In the genomic region with DNA sequence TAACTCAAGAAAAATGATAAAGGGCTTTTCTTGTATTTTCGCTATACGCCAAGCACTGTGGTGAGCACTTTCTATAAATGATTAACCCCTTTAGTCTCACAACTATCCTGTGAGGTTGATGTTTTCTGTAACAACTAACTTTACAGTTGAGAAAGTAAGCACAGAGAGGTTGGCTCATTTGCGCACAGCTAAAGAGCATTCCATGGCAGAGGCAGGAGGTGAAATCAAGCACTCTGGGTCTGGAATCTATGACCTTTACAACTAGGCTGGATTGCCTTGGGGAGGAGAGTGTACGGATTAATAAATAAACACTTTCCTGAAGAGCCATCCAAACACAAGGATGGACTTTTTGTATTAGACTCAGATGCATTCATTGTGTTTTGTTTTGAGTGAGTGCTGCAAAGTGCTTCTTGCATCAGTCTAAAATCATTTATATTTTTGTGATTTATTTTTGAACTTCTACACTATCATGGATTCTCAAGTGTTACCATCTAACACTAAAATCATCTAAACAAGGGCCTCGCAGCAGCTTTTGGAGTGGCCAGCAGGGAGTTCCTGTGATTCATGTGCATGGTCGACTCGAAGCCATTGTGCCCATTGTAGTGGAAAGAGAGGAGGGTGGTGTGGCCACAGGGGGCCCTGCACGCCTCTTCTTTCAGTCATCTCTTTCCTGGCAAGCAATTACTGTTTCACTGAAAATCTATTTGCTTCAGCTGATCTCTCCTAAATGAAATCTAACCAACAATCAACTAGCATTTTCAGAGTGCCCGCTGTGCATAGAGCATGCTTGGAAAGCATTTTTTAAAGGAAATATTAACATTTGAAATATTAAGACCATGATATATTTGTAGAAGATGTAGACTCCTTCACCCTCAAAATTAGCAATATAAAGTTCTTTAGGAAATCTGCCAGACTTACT, we compare ENCODE assay signal across 17 cellular contexts.
DNase-seq lines count a peak whose midpoint lies in the region; ATAC-seq, FAIRE-seq and TF ChIP-seq lines count a peak whose summit lies in the region.
"Had no signal": no experiment of that assay in that cellular context is flagged by ENCODE, and none has a peak within 500 bp of the region (broad histone marks: within the 10 kb centered on the region; RNA-seq: fewer than 3 reads in every experiment).

No MANE protein-coding gene starts in this region.

- H3K36me3 Mint-ChIP-seq in activated CD8-positive, alpha-beta T cell treated with anti-CD3 and anti-CD28 coated beads for 36 hours (ENCODE audit: low read depth), result no peaks in the 10 kb centered on the region
- H3K36me3 Mint-ChIP-seq: activated CD8-positive, alpha-beta memory T cell treated with anti-CD3 and anti-CD28 coated beads, Interleukin-2, amount 10 ng/mL, durations not matched to agents 7 days and 5 days had no signal

- H3K9me3 Mint-ChIP-seq in activated CD8-positive, alpha-beta T cell treated with anti-CD3 and anti-CD28 coated beads for 36 hours, result peaks cover 5% of the 10 kb centered on the region
- H3K9me3 Mint-ChIP-seq: activated naive CD4-positive, alpha-beta T cell treated with anti-CD3 and anti-CD28 coated beads for 36 hours had no signal

- intact Hi-C loops in activated CD8-positive, alpha-beta T cell treated with anti-CD3 and anti-CD28 coated beads for 36 hours (cut with micrococcal nuclease), result no loop called here

- H3K27ac Mint-ChIP-seq in activated CD8-positive, alpha-beta T cell treated with anti-CD3 and anti-CD28 coated beads for 36 hours, result no peak overlapping the region
- H3K27ac Mint-ChIP-seq: activated CD8-positive, alpha-beta memory T cell treated with anti-CD3 and anti-CD28 coated beads, Interleukin-2, amount 10 ng/mL, durations not matched to agents 7 days and 5 days; activated naive CD4-positive, alpha-beta T cell treated with anti-CD3 and anti-CD28 coated beads for 36 hours had no signal

- H3K27me3 ChIP-seq in kidney epithelial cell (ENCODE audit: control insufficient read depth, insufficient read depth, low read length), result no peaks in the 10 kb centered on the region
- H3K27me3 ChIP-seq: ovary, SJCRH30, testis had no signal

- POLR2A ChIA-PET in activated CD8-positive, alpha-beta T cell treated with anti-CD3 and anti-CD28 coated beads for 36 hours (lab: Charles Lee), result no interaction called here

- no peak for ATAC-seq in activated CD8-positive, alpha-beta T cell treated with anti-CD3 and anti-CD28 coated beads for 36 hours
- ATAC-seq: activated CD8-positive, alpha-beta memory T cell treated with anti-CD3 and anti-CD28 coated beads, Interleukin-2, amount 10 ng/mL, durations not matched to agents 7 days and 5 days had no signal

- H3K4me3 Mint-ChIP-seq in activated CD8-positive, alpha-beta T cell treated with anti-CD3 and anti-CD28 coated beads for 36 hours, result no peak overlapping the region
- H3K4me3 Mint-ChIP-seq: activated CD8-positive, alpha-beta memory T cell treated with anti-CD3 and anti-CD28 coated beads, Interleukin-2, amount 10 ng/mL, durations not matched to agents 7 days and 5 days; activated naive CD4-positive, alpha-beta T cell treated with anti-CD3 and anti-CD28 coated beads for 36 hours had no signal

- H3K27me3 Mint-ChIP-seq in activated CD8-positive, alpha-beta T cell treated with anti-CD3 and anti-CD28 coated beads for 36 hours, result no peaks in the 10 kb centered on the region
- H3K27me3 Mint-ChIP-seq: activated CD8-positive, alpha-beta memory T cell treated with anti-CD3 and anti-CD28 coated beads, Interleukin-2, amount 10 ng/mL, durations not matched to agents 7 days and 5 days had no signal

- no peak overlapping the region for H3K4me3 ChIP-seq in kidney epithelial cell (ENCODE audit: low read depth, low read length)
- H3K4me3 ChIP-seq: ovary, SJCRH30, testis had no signal

- peak; percentile 27 for TF ChIP-seq CTCF in kidney epithelial cell (IDR thresholded peaks at IDR 0.05; ENCODE audit: insufficient read depth, low read length, poor library complexity, severe bottlenecking)
- no peak for TF ChIP-seq CTCF in activated CD8-positive, alpha-beta T cell treated with anti-CD3 and anti-CD28 coated beads for 36 hours (IDR thresholded peaks at IDR 0.05)

- CTCF ChIA-PET in activated CD8-positive, alpha-beta T cell treated with anti-CD3 and anti-CD28 coated beads for 36 hours (lab: Charles Lee), result no interaction called here

- no peaks in the 10 kb centered on the region for H3K36me3 ChIP-seq in kidney epithelial cell (ENCODE audit: control insufficient read depth, insufficient read depth, low read length)
- H3K36me3 ChIP-seq: ovary, SJCRH30 had no signal

- DNase-seq in COR-L47 (lab: John Stamatoyannopoulos, UW) (peak; percentile 76), NCI-H128 (lab: John Stamatoyannopoulos, UW; ENCODE audit: unreplicated experiment) (peak; percentile 46), kidney epithelial cell (ENCODE audit: low read depth) (peak; percentile 42), HTR-8/SVneo (ENCODE audit: insufficient read length, low spot score) (no peak), SK-N-DZ (ENCODE audit: low spot score) (no peak), kidney glomerular epithelial cell (lab: John Stamatoyannopoulos, UW) (no peak)
- no peak for DNase-seq in activated CD8-positive, alpha-beta T cell treated with anti-CD3 and anti-CD28 coated beads for 36 hours
- DNase-seq: activated CD8-positive, alpha-beta memory T cell treated with anti-CD3 and anti-CD28 coated beads, Interleukin-2, amount 10 ng/mL, durations not matched to agents 7 days and 5 days; activated naive CD4-positive, alpha-beta T cell treated with anti-CD3 and anti-CD28 coated beads for 36 hours; Caco-2; mammary epithelial cell; NK-92 treated with Interleukin-12 subunit alpha and Interleukin-12 subunit beta, amount 100 ng/mL, for 24 hours; ovary; SJCRH30; stimulated activated CD4-positive, alpha-beta T cell treated with anti-CD3 and anti-CD28 coated beads, Interleukin-15, amount 100 ng/mL, for 24 hours; testis had no signal

- FAIRE-seq in TTC549 (lab: Jason Lieb, UNC), result peak; percentile 62
- no peak for FAIRE-seq in HTR-8/SVneo (lab: Jason Lieb, UNC)

- H3K4me1 Mint-ChIP-seq in activated CD8-positive, alpha-beta T cell treated with anti-CD3 and anti-CD28 coated beads for 36 hours (ENCODE audit: low read depth), result no peaks in the 10 kb centered on the region
- H3K4me1 Mint-ChIP-seq: activated CD8-positive, alpha-beta memory T cell treated with anti-CD3 and anti-CD28 coated beads, Interleukin-2, amount 10 ng/mL, durations not matched to agents 7 days and 5 days had no signal

Comparison
In these comparisons a context has a peak if more than half of its experiments do, and no peak if none do; other contexts are left out.
1. DNase-seq: peak in COR-L47 (single experiment), NCI-H128 (single experiment) and kidney epithelial cell (single experiment); none in HTR-8/SVneo (single experiment), activated CD8-positive, alpha-beta T cell treated with anti-CD3 and anti-CD28 coated beads for 36 hours (single experiment), SK-N-DZ (single experiment) and kidney glomerular epithelial cell (single experiment).